ENCODE assay signal across 8 cellular contexts in the genomic region with DNA sequence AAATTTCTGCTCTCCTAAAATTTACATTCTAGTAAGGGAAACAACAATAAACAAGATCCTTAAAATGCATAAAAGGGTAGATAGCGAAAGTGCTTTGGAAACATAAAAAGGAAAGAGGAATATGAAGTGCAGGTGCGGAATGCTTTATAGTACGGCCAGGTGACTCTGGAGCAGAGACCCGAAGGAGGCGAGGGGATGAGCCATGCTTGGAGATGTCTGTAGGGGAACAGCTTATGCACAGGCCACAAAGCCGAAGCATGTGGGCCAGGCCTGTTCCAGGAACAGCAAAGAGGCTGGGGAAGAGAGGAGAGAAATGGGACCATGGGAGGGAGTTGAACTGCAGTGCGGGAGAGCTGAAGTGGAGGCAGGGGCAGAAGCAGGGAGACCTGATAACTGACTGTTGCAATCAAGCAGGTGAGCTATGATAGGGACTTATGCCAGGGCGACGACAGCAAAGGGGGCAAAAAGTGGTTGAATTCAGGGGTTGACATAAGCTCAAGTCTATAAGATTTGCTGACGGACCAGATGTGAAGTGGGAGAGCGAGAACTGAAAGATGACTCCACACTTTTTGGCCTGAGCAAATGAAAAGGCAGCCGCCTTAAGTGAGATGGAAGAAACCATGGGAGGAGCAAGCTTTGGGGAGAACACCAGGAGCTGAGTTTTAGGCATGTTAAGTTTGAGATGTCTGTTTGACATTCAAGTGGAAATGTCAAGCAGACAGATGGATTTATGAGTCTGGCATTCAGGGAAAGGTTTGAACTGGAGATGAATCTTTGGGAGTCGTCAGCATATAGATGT.
DNase-seq lines count a peak whose midpoint lies in the region; ATAC-seq and TF ChIP-seq lines count a peak whose summit lies in the region.

No MANE protein-coding gene starts in this region.

- H3K27me3 ChIP-seq in lower lobe of right lung (ENCODE audit: low read depth) (no peaks in the 10 kb centered on the region), transverse colon (no peaks in the 10 kb centered on the region)

- 78 to 82% methylated on average over 10 to 13 of the region's 13 CpGs for WGBS in transverse colon (ENCODE audit: low coverage in 1 of 2), 2 donors

- peak overlapping the region; percentile 94 for H3K27ac Mint-ChIP-seq in activated naive CD4-positive, alpha-beta T cell treated with anti-CD3 and anti-CD28 coated beads, Interleukin-2, amount 10 ng/mL, durations not matched to agents 7 days and 5 days

- no peak for TF ChIP-seq POLR2A in transverse colon (IDR thresholded peaks at IDR 0.05)

- H3K9me3 Mint-ChIP-seq in activated naive CD4-positive, alpha-beta T cell treated with anti-CD3 and anti-CD28 coated beads, Interleukin-2, amount 10 ng/mL, durations not matched to agents 7 days and 5 days, result no peaks in the 10 kb centered on the region

- peaks cover 13% of the 10 kb centered on the region for H3K36me3 ChIP-seq in lower lobe of right lung
- no peaks in the 10 kb centered on the region for H3K36me3 ChIP-seq in transverse colon

- H3K4me1 Mint-ChIP-seq in activated naive CD4-positive, alpha-beta T cell treated with anti-CD3 and anti-CD28 coated beads, Interleukin-2, amount 10 ng/mL, durations not matched to agents 7 days and 5 days, result peaks cover 39% of the 10 kb centered on the region

- CTCF ChIA-PET in activated naive CD4-positive, alpha-beta T cell treated with anti-CD3 and anti-CD28 coated beads, Interleukin-2, amount 10 ng/mL, durations not matched to agents 7 days and 5 days (lab: Charles Lee), result no interaction called here

- H3K27me3 Mint-ChIP-seq in activated naive CD4-positive, alpha-beta T cell treated with anti-CD3 and anti-CD28 coated beads, Interleukin-2, amount 10 ng/mL, durations not matched to agents 7 days and 5 days, result peaks cover 20% of the 10 kb centered on the region

- no peak for TF ChIP-seq EP300 in transverse colon (IDR thresholded peaks at IDR 0.05; ENCODE audit: low read depth)

- ATAC-seq in lower lobe of right lung (peak in 1 of 2 donors; percentile 4), HG02571 (IDR thresholded peaks at IDR 0.05; ENCODE audit: unreplicated experiment) (no peak), GM18520 (IDR thresholded peaks at IDR 0.05; ENCODE audit: unreplicated experiment) (no peak)

- H3K4me1 ChIP-seq in lower lobe of right lung (peaks cover 33% of the 10 kb centered on the region), transverse colon (peaks cover 9 to 27% (median 14%) of the 10 kb centered on the region in 4 donors)

- H3K36me3 Mint-ChIP-seq in activated naive CD4-positive, alpha-beta T cell treated with anti-CD3 and anti-CD28 coated beads, Interleukin-2, amount 10 ng/mL, durations not matched to agents 7 days and 5 days, result peaks cover 19% of the 10 kb centered on the region

- H3K4me3 ChIP-seq in astrocyte of the spinal cord (ENCODE audit: low read depth, low read length) (peak overlapping the region; percentile 86), lower lobe of right lung (peak overlapping the region; percentile 93), transverse colon (peak overlapping the region in 3 of 4 donors; percentile 76 to 91 (median 78))

- in situ Hi-C loops in astrocyte of the spinal cord (cut with HindIII; ENCODE audit: low sequenced_read_pairs), result no loop called here
- in situ Hi-C loops in transverse colon (cut with MboI; ENCODE audit: low pct_ligation_motif_present in 1 of 4, low pct_unique_long_range_greater_than_20kb in 1 of 4, low sequenced_read_pairs in 3 of 4), result no loop called here

- H3K27ac ChIP-seq in lower lobe of right lung, result peak overlapping the region; percentile 99
- peak overlapping the region; percentile 93 to 99 (median 97) for H3K27ac ChIP-seq in transverse colon

- H3K9me3 ChIP-seq in lower lobe of right lung (no peaks in the 10 kb centered on the region), transverse colon (no peaks in the 10 kb centered on the region)

- TF ChIP-seq CTCF in astrocyte of the spinal cord (IDR thresholded peaks at IDR 0.05; ENCODE audit: low read depth, low read length) (no peak), lower lobe of right lung (IDR thresholded peaks at IDR 0.05) (no peak), transverse colon (IDR thresholded peaks at IDR 0.05) (no peak)

- no peak for DNase-seq in activated naive CD4-positive, alpha-beta T cell treated with anti-CD3 and anti-CD28 coated beads, Interleukin-2, amount 10 ng/mL, durations not matched to agents 7 days and 5 days
- DNase-seq in activated naive CD4-positive, alpha-beta T cell treated with Interleukin-2 at 50 U/mL for 16 hours, result no peak
- DNase-seq in astrocyte of the spinal cord (ENCODE audit: low read depth, low spot score), result no peak
- no peak for DNase-seq in lower lobe of right lung
- DNase-seq in transverse colon, result no peak
- DNase-seq in UCSD-AML1 (lab: John Stamatoyannopoulos, UW; ENCODE audit: unreplicated experiment), result no peak

- peak overlapping the region; percentile 79 for H3K4me3 Mint-ChIP-seq in activated naive CD4-positive, alpha-beta T cell treated with anti-CD3 and anti-CD28 coated beads, Interleukin-2, amount 10 ng/mL, durations not matched to agents 7 days and 5 days

- intact Hi-C loops in lower lobe of right lung (cut with DNase I), result no loop called here
- intact Hi-C loops in transverse colon (cut with DNase I; ENCODE audit: low total_unique reads), result no loop called here
